ENCODE assay signal across 17 cellular contexts in genomic region chr12:26197832-26198231, GRCh38. TPM values are rescaled to one million over a fixed set of nuclear protein-coding genes. Genes with fewer than 3 reads are reported as not detected.
DNase-seq lines count a peak whose midpoint lies in the region; ATAC-seq and TF ChIP-seq lines count a peak whose summit lies in the region.
"Had no signal": no experiment of that assay in that cellular context is flagged by ENCODE, and none has a peak within 500 bp of the region (broad histone marks: within the 10 kb centered on the region; RNA-seq: fewer than 3 reads in every experiment).

No MANE protein-coding gene starts in this region.

- ATAC-seq in stimulated activated naive CD8-positive, alpha-beta T cell treated with anti-CD3 and anti-CD28 coated beads, Interleukin-15, amount 100 ng/mL, for 72 hours = peak; percentile 17
- no peak for ATAC-seq in stimulated activated naive CD8-positive, alpha-beta T cell treated with anti-CD3 and anti-CD28 coated beads, Interleukin-15, Interleukin-2, amounts not matched to agents 100 U/mL and 50 U/mL, for 24 hours
- ATAC-seq in psoas muscle (peak in 3 of 4 donors; percentile 25 to 56 (median 39)), omental fat pad (ENCODE audit: low FRiP score) (no peak)
- ATAC-seq: activated naive CD8-positive, alpha-beta T cell treated with anti-CD3 and anti-CD28 coated beads, Interleukin-2, amount 50 U/mL, for 24 hours had no signal

- H3K27me3 Mint-ChIP-seq in stimulated activated naive CD8-positive, alpha-beta T cell treated with anti-CD3 and anti-CD28 coated beads, Interleukin-15, amount 100 ng/mL, for 72 hours = peaks cover 75% of the 10 kb centered on the region
- H3K27me3 Mint-ChIP-seq in activated T-helper 1 cell treated with anti-CD3 and anti-CD28 coated beads, Interleukin-12 subunit alpha, Interleukin-12 subunit beta, Interleukin-2, Interleukin-4 antibody, amounts not matched to agents 30 ng/mL and 10 ng/mL and 1 ng/mL, durations not matched to agents 14 hours and 24 hours and 36 hours (ENCODE audit: insufficient read depth) = peaks cover 52% of the 10 kb centered on the region

- 62 to 76% (median 64%) methylated on average over 3 of the region's 3 CpGs for WGBS in psoas muscle, 3 donors

- no peak for DNase-seq in stimulated activated naive CD8-positive, alpha-beta T cell treated with anti-CD3 and anti-CD28 coated beads, Interleukin-15, amount 100 ng/mL, for 72 hours
- DNase-seq in stimulated activated naive CD8-positive, alpha-beta T cell treated with anti-CD3 and anti-CD28 coated beads, Interleukin-15, Interleukin-2, amounts not matched to agents 100 U/mL and 50 U/mL, for 24 hours = no peak
- no peak for DNase-seq in psoas muscle
- DNase-seq in omental fat pad (ENCODE audit: low spot score) = no peak
- no peak for DNase-seq in activated T-helper 1 cell treated with anti-CD3 and anti-CD28 coated beads, Interleukin-12 subunit alpha, Interleukin-12 subunit beta, Interleukin-2, Interleukin-4 antibody, amounts not matched to agents 30 ng/mL and 10 ng/mL and 1 ng/mL, durations not matched to agents 14 hours and 24 hours and 36 hours (ENCODE audit: low spot score)
- no peak for DNase-seq in NCI-H2081 (lab: John Stamatoyannopoulos, UW)
- no peak for DNase-seq in LoVo (ENCODE audit: low spot score)
- DNase-seq: activated naive CD8-positive, alpha-beta T cell treated with anti-CD3 and anti-CD28 coated beads, Interleukin-2, amount 50 U/mL, for 24 hours; HCEC 1CT; MG63; NCI-H345 had no signal

- no peaks in the 10 kb centered on the region for H3K27me3 ChIP-seq in psoas muscle (ENCODE audit: insufficient read depth in 3 of 3, low read length in 2 of 3)
- H3K27me3 ChIP-seq: MG63, suprapubic skin had no signal

- H3K9me3 Mint-ChIP-seq in stimulated activated naive CD8-positive, alpha-beta T cell treated with anti-CD3 and anti-CD28 coated beads, Interleukin-15, amount 100 ng/mL, for 72 hours = no peaks in the 10 kb centered on the region
- no peaks in the 10 kb centered on the region for H3K9me3 Mint-ChIP-seq in activated T-helper 1 cell treated with anti-CD3 and anti-CD28 coated beads, Interleukin-12 subunit alpha, Interleukin-12 subunit beta, Interleukin-2, Interleukin-4 antibody, amounts not matched to agents 30 ng/mL and 10 ng/mL and 1 ng/mL, durations not matched to agents 14 hours and 24 hours and 36 hours
- H3K9me3 Mint-ChIP-seq: activated naive CD8-positive, alpha-beta T cell treated with anti-CD3 and anti-CD28 coated beads, Interleukin-2, amount 50 U/mL, for 24 hours; neural progenitor cell had no signal

- H3K4me1 Mint-ChIP-seq in stimulated activated naive CD8-positive, alpha-beta T cell treated with anti-CD3 and anti-CD28 coated beads, Interleukin-15, amount 100 ng/mL, for 72 hours = peaks cover 12% of the 10 kb centered on the region
- H3K4me1 Mint-ChIP-seq in activated T-helper 1 cell treated with anti-CD3 and anti-CD28 coated beads, Interleukin-12 subunit alpha, Interleukin-12 subunit beta, Interleukin-2, Interleukin-4 antibody, amounts not matched to agents 30 ng/mL and 10 ng/mL and 1 ng/mL, durations not matched to agents 14 hours and 24 hours and 36 hours (ENCODE audit: low read depth) = no peaks in the 10 kb centered on the region

- intact Hi-C loops in psoas muscle (cut with DNase I) = loop anchor here (2.0 to 5.0 kb wide), 2 partner anchors 71 kb away; partner anchors contain the start of gene BHLHE41 (in 1 of the 2)
- intact Hi-C loops in activated T-helper 1 cell treated with anti-CD3 and anti-CD28 coated beads, Interleukin-12 subunit alpha, Interleukin-12 subunit beta, Interleukin-2, Interleukin-4 antibody, amounts not matched to agents 30 ng/mL and 10 ng/mL and 1 ng/mL, durations not matched to agents 14 hours and 24 hours and 36 hours (cut with micrococcal nuclease) = no loop called here

- TF ChIP-seq CTCF in psoas muscle (IDR thresholded peaks at IDR 0.05) (no peak), omental fat pad (IDR thresholded peaks at IDR 0.05) (no peak)

- H3K27ac ChIP-seq in cingulate gyrus (ENCODE audit: low read depth, low read length) (peak overlapping the region; percentile 57), psoas muscle (peak overlapping the region; percentile 89)
- H3K27ac ChIP-seq: neural progenitor cell, suprapubic skin had no signal

- no peak overlapping the region for H3K4me3 Mint-ChIP-seq in stimulated activated naive CD8-positive, alpha-beta T cell treated with anti-CD3 and anti-CD28 coated beads, Interleukin-15, amount 100 ng/mL, for 72 hours
- H3K4me3 Mint-ChIP-seq in activated T-helper 1 cell treated with anti-CD3 and anti-CD28 coated beads, Interleukin-12 subunit alpha, Interleukin-12 subunit beta, Interleukin-2, Interleukin-4 antibody, amounts not matched to agents 30 ng/mL and 10 ng/mL and 1 ng/mL, durations not matched to agents 14 hours and 24 hours and 36 hours = no peak overlapping the region
- H3K4me3 Mint-ChIP-seq: activated naive CD8-positive, alpha-beta T cell treated with anti-CD3 and anti-CD28 coated beads, Interleukin-2, amount 50 U/mL, for 24 hours; neural progenitor cell had no signal

- H3K27ac Mint-ChIP-seq in stimulated activated naive CD8-positive, alpha-beta T cell treated with anti-CD3 and anti-CD28 coated beads, Interleukin-15, amount 100 ng/mL, for 72 hours = no peak overlapping the region
- H3K27ac Mint-ChIP-seq in activated T-helper 1 cell treated with anti-CD3 and anti-CD28 coated beads, Interleukin-12 subunit alpha, Interleukin-12 subunit beta, Interleukin-2, Interleukin-4 antibody, amounts not matched to agents 30 ng/mL and 10 ng/mL and 1 ng/mL, durations not matched to agents 14 hours and 24 hours and 36 hours = no peak overlapping the region
- H3K27ac Mint-ChIP-seq: activated naive CD8-positive, alpha-beta T cell treated with anti-CD3 and anti-CD28 coated beads, Interleukin-2, amount 50 U/mL, for 24 hours; neural progenitor cell had no signal

- H3K36me3 Mint-ChIP-seq in activated T-helper 1 cell treated with anti-CD3 and anti-CD28 coated beads, Interleukin-12 subunit alpha, Interleukin-12 subunit beta, Interleukin-2, Interleukin-4 antibody, amounts not matched to agents 30 ng/mL and 10 ng/mL and 1 ng/mL, durations not matched to agents 14 hours and 24 hours and 36 hours (ENCODE audit: low read depth) = no peaks in the 10 kb centered on the region
- H3K36me3 Mint-ChIP-seq: neural progenitor cell had no signal

- H3K4me3 ChIP-seq in psoas muscle = no peak overlapping the region
- H3K4me3 ChIP-seq: lung, MG63, neural progenitor cell, skin epidermis, suprapubic skin had no signal

- no peaks in the 10 kb centered on the region for H3K36me3 ChIP-seq in psoas muscle (ENCODE audit: insufficient read depth in 1 of 2, low read depth in 1 of 2)
- H3K36me3 ChIP-seq: MG63, neural progenitor cell, suprapubic skin had no signal

- H3K9me3 ChIP-seq in psoas muscle = no peaks in the 10 kb centered on the region
- H3K9me3 ChIP-seq: MG63, suprapubic skin had no signal

- peaks cover 28% of the 10 kb centered on the region for H3K4me1 ChIP-seq in psoas muscle

RNA-seq across cellular contexts. Expression of gene SSPN, which starts 2.5 kb away (rescaled TPM):
- total RNA-seq in psoas muscle (10 to 100 TPM; 45.4 to 88.7 (median 73.5) TPM), omental fat pad (10 to 100 TPM; 14.1 to 20.2 (median 16.1) TPM)
- polyA plus RNA-seq in psoas muscle = 10 to 100 TPM in 2 of 3 donors, 1 to 10 TPM in 1; 8.3 to 24.4 (median 15.2) TPM
- total RNA-seq in activated T-helper 1 cell treated with anti-CD3 and anti-CD28 coated beads, Interleukin-12 subunit alpha, Interleukin-12 subunit beta, Interleukin-2, Interleukin-4 antibody, amounts not matched to agents 30 ng/mL and 10 ng/mL and 1 ng/mL, durations not matched to agents 14 hours and 24 hours and 36 hours = not detected in 2 replicates
- total RNA-seq: T-helper 1 cell treated with Interleukin-12 subunit alpha and Interleukin-12 subunit beta and Interleukin-4 antibody, amounts not matched to agents 30 ng/mL and 1 ng/mL, for 36 hours had no signal

Comparison
In these comparisons a context has a peak if more than half of its experiments do, and no peak if none do; other contexts are left out.
1. ATAC-seq: peak in stimulated activated naive CD8-positive, alpha-beta T cell treated with anti-CD3 and anti-CD28 coated beads, Interleukin-15, amount 100 ng/mL, for 72 hours (single experiment) and psoas muscle (3 of 4); none in stimulated activated naive CD8-positive, alpha-beta T cell treated with anti-CD3 and anti-CD28 coated beads, Interleukin-15, Interleukin-2, amounts not matched to agents 100 U/mL and 50 U/mL, for 24 hours (single experiment) and omental fat pad (single experiment).
2. RNA of gene SSPN, which starts 2.5 kb away (total RNA-seq): 45.4 to 88.7 TPM in psoas muscle and 14.1 to 20.2 TPM in omental fat pad; not detected in activated T-helper 1 cell treated with anti-CD3 and anti-CD28 coated beads, Interleukin-12 subunit alpha, Interleukin-12 subunit beta, Interleukin-2, Interleukin-4 antibody, amounts not matched to agents 30 ng/mL and 10 ng/mL and 1 ng/mL, durations not matched to agents 14 hours and 24 hours and 36 hours; every median in the first group is over 10 times any median in the second.